8 cellular contexts compared by ENCODE assay signal in the genomic region with DNA sequence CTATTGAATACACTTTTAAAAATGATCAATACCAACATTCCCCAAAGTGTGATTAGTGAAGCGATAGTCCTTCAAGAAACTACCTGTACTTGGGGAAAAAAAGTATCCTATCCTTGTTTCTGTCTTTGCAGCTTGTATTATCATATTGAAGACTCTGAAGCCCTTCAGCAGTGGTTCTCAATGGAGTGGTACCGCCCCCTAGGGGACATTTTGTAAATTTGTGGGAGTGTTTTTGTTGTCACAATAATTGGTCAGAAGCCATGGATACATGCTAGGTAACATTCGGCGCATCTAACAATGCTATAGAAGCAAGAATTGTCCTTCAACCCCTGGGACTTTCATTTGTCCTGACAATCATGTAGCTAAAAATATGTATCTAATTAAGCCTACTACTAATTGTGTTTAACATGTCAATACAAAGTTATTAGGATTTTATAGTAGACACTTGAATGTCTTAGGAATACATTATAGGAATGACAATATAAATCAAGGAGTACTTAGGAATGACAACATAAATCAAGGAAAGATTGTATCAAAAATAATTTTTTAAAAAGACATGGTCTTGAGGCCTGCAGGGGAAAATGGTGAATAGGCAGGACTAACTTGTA. TPM values are rescaled to one million over a fixed set of nuclear protein-coding genes. Genes with fewer than 3 reads are reported as not detected.
DNase-seq lines count a peak whose midpoint lies in the region.

No MANE protein-coding gene starts in this region.

- H3K4me3 Mint-ChIP-seq in activated CD4-positive, alpha-beta T cell treated with anti-CD3 and anti-CD28 coated beads, Interleukin-2, amount 10 ng/mL, durations not matched to agents 24 days and 14 days, result no peak overlapping the region

- no peaks in the 10 kb centered on the region for H3K36me3 ChIP-seq in HAP-1 (replicated peaks)

- peaks cover 4% of the 10 kb centered on the region for H3K36me3 Mint-ChIP-seq in activated CD4-positive, alpha-beta T cell treated with anti-CD3 and anti-CD28 coated beads, Interleukin-2, amount 10 ng/mL, durations not matched to agents 24 days and 14 days (ENCODE audit: low read depth)

- H3K4me3 ChIP-seq in HAP-1, result no peak overlapping the region

- intact Hi-C loops in activated CD4-positive, alpha-beta T cell treated with anti-CD3 and anti-CD28 coated beads, Interleukin-2, amount 10 ng/mL, durations not matched to agents 24 days and 14 days (cut with micrococcal nuclease), result loop anchor here (1.0 to 5.0 kb wide), 3 partner anchors 133 to 318 kb away; no protein-coding TSS in a partner anchor
- intact Hi-C loops in posterior vena cava (cut with DNase I), result loop anchor here (5.0 kb wide), 1 partner anchor 148 kb away; no protein-coding TSS in a partner anchor

- H3K27me3 ChIP-seq in HAP-1 (ENCODE audit: low read depth), result no peaks in the 10 kb centered on the region

- H3K9me3 ChIP-seq in HAP-1, result no peaks in the 10 kb centered on the region

- peak in 2 of 3 donors; percentile 18 to 51 for DNase-seq in stimulated activated CD4-positive, alpha-beta T cell treated with anti-CD3 and anti-CD28 coated beads, Interleukin-12 subunit alpha, Interleukin-12 subunit beta, amount 100 ng/mL, for 48 hours (ENCODE audit: low read depth in 2 of 3, low spot score in 1 of 3)
- no peak for DNase-seq in stimulated activated CD4-positive, alpha-beta T cell treated with anti-CD3 and anti-CD28 coated beads, Interleukin-12 subunit alpha, Interleukin-12 subunit beta, amount 100 ng/mL, for 4 hours
- DNase-seq in HAP-1 (ENCODE audit: low spot score in 2 of 2), result peak; percentile 36 to 74
- DNase-seq in NCI-H1694 treated with DMSO at 0.1 percent for 48 hours (lab: John Stamatoyannopoulos, UW), result peak; percentile 52
- peak; percentile 86 for DNase-seq in activated CD4-positive, alpha-beta T cell treated with anti-CD3 and anti-CD28 coated beads, Interleukin-2, amount 10 ng/mL, durations not matched to agents 24 days and 14 days
- DNase-seq in fibroblast of the conjunctiva (ENCODE audit: low read depth), result peak; percentile 27
- peak; percentile 45 for DNase-seq in retina
- DNase-seq in posterior vena cava (ENCODE audit: low spot score), result no peak

- no peak overlapping the region for H3K27ac Mint-ChIP-seq in activated CD4-positive, alpha-beta T cell treated with anti-CD3 and anti-CD28 coated beads, Interleukin-2, amount 10 ng/mL, durations not matched to agents 24 days and 14 days

- H3K9me3 Mint-ChIP-seq in activated CD4-positive, alpha-beta T cell treated with anti-CD3 and anti-CD28 coated beads, Interleukin-2, amount 10 ng/mL, durations not matched to agents 24 days and 14 days, result peaks cover 10% of the 10 kb centered on the region

- H3K4me1 Mint-ChIP-seq in activated CD4-positive, alpha-beta T cell treated with anti-CD3 and anti-CD28 coated beads, Interleukin-2, amount 10 ng/mL, durations not matched to agents 24 days and 14 days, result no peaks in the 10 kb centered on the region

- H3K4me1 ChIP-seq in HAP-1, result no peaks in the 10 kb centered on the region

- in situ Hi-C loops in HAP-1 (cut with MboI; ENCODE audit: low sequenced_read_pairs), result loop anchor here (10.0 kb wide), 1 partner anchor 130 kb away; no protein-coding TSS in a partner anchor

- peaks cover 4% of the 10 kb centered on the region for H3K27me3 Mint-ChIP-seq in activated CD4-positive, alpha-beta T cell treated with anti-CD3 and anti-CD28 coated beads, Interleukin-2, amount 10 ng/mL, durations not matched to agents 24 days and 14 days

RNA-seq across cellular contexts. Expression of a gene that starts 53.7 kb away (rescaled TPM):
- total RNA-seq in activated CD4-positive, alpha-beta T cell treated with anti-CD3 and anti-CD28 coated beads, Interleukin-2, amount 10 ng/mL, durations not matched to agents 24 days and 14 days, result 78.2 and 81.8 TPM in 2 replicates
- 10 to 100 TPM; 50.0 to 56.8 TPM for total RNA-seq in posterior vena cava

Comparison
In these comparisons a context has a peak if more than half of its experiments do, and no peak if none do; other contexts are left out.
1. DNase-seq: peak in stimulated activated CD4-positive, alpha-beta T cell treated with anti-CD3 and anti-CD28 coated beads, Interleukin-12 subunit alpha, Interleukin-12 subunit beta, amount 100 ng/mL, for 48 hours (2 of 3), HAP-1 (2 of 2), NCI-H1694 treated with DMSO at 0.1 percent for 48 hours (single experiment), activated CD4-positive, alpha-beta T cell treated with anti-CD3 and anti-CD28 coated beads, Interleukin-2, amount 10 ng/mL, durations not matched to agents 24 days and 14 days (single experiment), fibroblast of the conjunctiva (single experiment) and retina (single experiment); none in stimulated activated CD4-positive, alpha-beta T cell treated with anti-CD3 and anti-CD28 coated beads, Interleukin-12 subunit alpha, Interleukin-12 subunit beta, amount 100 ng/mL, for 4 hours (single experiment) and posterior vena cava (single experiment).